1 cellular context compared by ENCODE assay signal in genomic region chr10:122142652-122143237, GRCh38.
TF ChIP-seq lines count a peak whose summit lies in the region.

No MANE protein-coding gene starts in this region.

TF ChIP-seq in liver, 16 proteins besides CTCF, POLR2A, EP300 and RAD21 (continued from another document):
- no peak for TF ChIP-seq REST (IDR thresholded peaks at IDR 0.05)
- TF ChIP-seq NR2F2 (IDR thresholded peaks at IDR 0.05), result no peak
